ENCODE assay signal across 9 cellular contexts in genomic region chr11:128859563-128860441, GRCh38. TPM values are rescaled to one million over a fixed set of nuclear protein-coding genes. Genes with fewer than 3 reads are reported as not detected.
A peak's percentile ranks its signal among the peaks of the same experiment; 100 is the strongest.
DNase-seq lines count a peak whose midpoint lies in the region; ATAC-seq and TF ChIP-seq lines count a peak whose summit lies in the region.
"Had no signal": no experiment of that assay in that cellular context is flagged by ENCODE, and none has a peak within 500 bp of the region (broad histone marks: within the 10 kb centered on the region; RNA-seq: fewer than 3 reads in every experiment).

No MANE protein-coding gene starts in this region.

- no peak for TF ChIP-seq EP300 in transverse colon (IDR thresholded peaks at IDR 0.05; ENCODE audit: low read depth)

- H3K4me3 ChIP-seq in NT2/D1 (ENCODE audit: insufficient read length, low read depth) (no peak overlapping the region), parathyroid adenoma (ENCODE audit: low read depth, low read length) (no peak overlapping the region), transverse colon (no peak overlapping the region)

- peaks cover 18% of the 10 kb centered on the region for H3K27me3 ChIP-seq in NT2/D1 (ENCODE audit: insufficient read depth, insufficient read length)
- H3K27me3 ChIP-seq in parathyroid adenoma (ENCODE audit: control insufficient read depth, insufficient read depth, low read length) = no peaks in the 10 kb centered on the region
- H3K27me3 ChIP-seq in transverse colon = no peaks in the 10 kb centered on the region

- H2AFZ ChIP-seq in parathyroid adenoma = peak overlapping the region; percentile 66

- intact Hi-C loops in transverse colon (cut with DNase I; ENCODE audit: low total_unique reads) = no loop called here

- TF ChIP-seq CTCF in parathyroid adenoma (IDR thresholded peaks at IDR 0.05) (peak; percentile 72), transverse colon (IDR thresholded peaks at IDR 0.05) (peak; percentile 68 to 94 (median 82))

- no peaks in the 10 kb centered on the region for H3K36me3 ChIP-seq in NT2/D1 (ENCODE audit: insufficient read depth, insufficient read length, low read length)
- no peaks in the 10 kb centered on the region for H3K36me3 ChIP-seq in parathyroid adenoma (ENCODE audit: control insufficient read depth, insufficient read depth, low read length)
- H3K36me3 ChIP-seq in transverse colon = no peaks in the 10 kb centered on the region

- no peak for TF ChIP-seq POLR2A in transverse colon (IDR thresholded peaks at IDR 0.05)

- no peaks in the 10 kb centered on the region for H3K79me2 ChIP-seq in parathyroid adenoma

- peak; percentile 95 for ATAC-seq in GM18858 (IDR thresholded peaks at IDR 0.05; ENCODE audit: unreplicated experiment)
- peak; percentile 86 for ATAC-seq in HG02852 (IDR thresholded peaks at IDR 0.05; ENCODE audit: unreplicated experiment)

- DNase-seq in NT2/D1 (ENCODE audit: low read depth, low spot score) (peak; percentile 71), activated T-cell treated with anti-CD3 and anti-CD28 coated beads for 24 hours (ENCODE audit: low read depth) (peak; percentile 63), fibroblast of the conjunctiva (ENCODE audit: low read depth) (peak; percentile 33), transverse colon (peak; percentile 71), GDM1 (lab: John Stamatoyannopoulos, UW) (no peak)

- H3K9ac ChIP-seq in NT2/D1 (ENCODE audit: insufficient read length, low read depth) (no peak overlapping the region), parathyroid adenoma (no peak overlapping the region)

- peaks cover 2% of the 10 kb centered on the region for H3K4me1 ChIP-seq in NT2/D1 (ENCODE audit: insufficient read depth, insufficient read length)
- no peaks in the 10 kb centered on the region for H3K4me1 ChIP-seq in parathyroid adenoma
- peaks cover 0 to 6% (median 0%) of the 10 kb centered on the region in 4 donors for H3K4me1 ChIP-seq in transverse colon

- H3K27ac ChIP-seq in parathyroid adenoma = no peak overlapping the region
- no peak overlapping the region for H3K27ac ChIP-seq in transverse colon

- H3K9me3 ChIP-seq in NT2/D1 (ENCODE audit: insufficient read depth, low read length) (no peaks in the 10 kb centered on the region), parathyroid adenoma (ENCODE audit: control insufficient read depth, low read length) (no peaks in the 10 kb centered on the region), transverse colon (no peaks in the 10 kb centered on the region)

- WGBS in transverse colon (ENCODE audit: low coverage in 1 of 2), 2 donors = 35 to 69% methylated on average over 7 to 32 of the region's 33 CpGs

- peak overlapping the region; percentile 8 for H3K4me2 ChIP-seq in parathyroid adenoma (ENCODE audit: low read length)

- in situ Hi-C loops in transverse colon (cut with MboI; ENCODE audit: low pct_ligation_motif_present in 1 of 4, low pct_unique_long_range_greater_than_20kb in 1 of 4, low sequenced_read_pairs in 3 of 4) = no loop called here

RNA-seq across cellular contexts. Expression of gene KCNJ1, which starts 7.3 kb away (rescaled TPM):
- total RNA-seq in transverse colon = not detected
- total RNA-seq: glomerular endothelial cell had no signal

RNA-seq across cellular contexts. Expression of gene KCNJ5, which starts 31.4 kb away (rescaled TPM):
- total RNA-seq in transverse colon = 10 to 100 TPM in 2 of 4 donors, under 1 TPM in 2; 0.14 to 17.1 (median 7.4) TPM
